20 cellular contexts compared by ENCODE assay signal in genomic region chr1:206800411-206800810, GRCh38. TPM values are rescaled to one million over a fixed set of nuclear protein-coding genes. Genes with fewer than 3 reads are reported as not detected.
"Had no signal": no experiment of that assay in that cellular context is flagged by ENCODE, and none has a peak within 500 bp of the region (broad histone marks: within the 10 kb centered on the region; RNA-seq: fewer than 3 reads in every experiment).

No MANE protein-coding gene starts in this region.

- H3K27me3 Mint-ChIP-seq: activated T-helper 17 cell treated with anti-CD3 and anti-CD28 coated beads, Interleukin-2, amount 50 U/mL, for 72 hours; stimulated activated naive CD8-positive, alpha-beta T cell treated with anti-CD3 and anti-CD28 coated beads, Interleukin-15, amount 100 ng/mL, for 72 hours had no signal

- H3K9me3 Mint-ChIP-seq: activated naive CD4-positive, alpha-beta T cell treated with anti-CD3 and anti-CD28 coated beads for 36 hours; activated T-helper 17 cell treated with anti-CD3 and anti-CD28 coated beads, Interleukin-2, amount 50 U/mL, for 72 hours; neural progenitor cell; stimulated activated naive CD8-positive, alpha-beta T cell treated with anti-CD3 and anti-CD28 coated beads, Interleukin-15, amount 100 ng/mL, for 72 hours had no signal

- H3K36me3 ChIP-seq: heart right ventricle, left lung, neural progenitor cell, pancreas, upper lobe of right lung, WERI-Rb-1 had no signal

- H3K36me3 Mint-ChIP-seq: neural progenitor cell had no signal

- H3K4me3 Mint-ChIP-seq: activated CD4-positive, alpha-beta T cell treated with anti-CD3 and anti-CD28 coated beads for 36 hours; activated naive CD4-positive, alpha-beta T cell treated with anti-CD3 and anti-CD28 coated beads for 36 hours; neural progenitor cell; stimulated activated naive CD8-positive, alpha-beta T cell treated with anti-CD3 and anti-CD28 coated beads, Interleukin-15, amount 100 ng/mL, for 72 hours had no signal

- H3K9me3 ChIP-seq: heart right ventricle, left lung, pancreas, testis, upper lobe of right lung had no signal

- DNase-seq: activated CD4-positive, alpha-beta T cell treated with anti-CD3 and anti-CD28 coated beads for 36 hours; activated naive CD4-positive, alpha-beta T cell treated with anti-CD3 and anti-CD28 coated beads for 36 hours; anterior cingulate cortex; dorsolateral prefrontal cortex; foreskin melanocyte; heart right ventricle; left lung; mesenchymal stem cell; pancreas; stimulated activated CD4-positive, alpha-beta T cell treated with anti-CD3 and anti-CD28 coated beads, Interleukin-15, amount 100 ng/mL, for 24 hours; stimulated activated CD4-positive, alpha-beta T cell treated with anti-CD3 and anti-CD28 coated beads, Interleukin-4, amount 100 ng/mL, for 4 hours; stimulated activated naive CD8-positive, alpha-beta T cell treated with anti-CD3 and anti-CD28 coated beads, Interleukin-15, amount 100 ng/mL, for 72 hours; T1000; testis; upper lobe of right lung; WERI-Rb-1 had no signal

- H3K27me3 ChIP-seq: left lung, pancreas, testis, upper lobe of right lung had no signal

- H3K4me1 ChIP-seq: testis, upper lobe of right lung had no signal

- H3K27ac Mint-ChIP-seq: activated CD4-positive, alpha-beta T cell treated with anti-CD3 and anti-CD28 coated beads for 36 hours; activated naive CD4-positive, alpha-beta T cell treated with anti-CD3 and anti-CD28 coated beads for 36 hours; activated T-helper 17 cell treated with anti-CD3 and anti-CD28 coated beads, Interleukin-2, amount 50 U/mL, for 72 hours; neural progenitor cell; stimulated activated naive CD8-positive, alpha-beta T cell treated with anti-CD3 and anti-CD28 coated beads, Interleukin-15, amount 100 ng/mL, for 72 hours had no signal

- H3K9ac ChIP-seq: neural progenitor cell had no signal

- H3K27ac ChIP-seq: dorsolateral prefrontal cortex, heart right ventricle, left lung, neural progenitor cell, pancreas, testis, upper lobe of right lung, WERI-Rb-1 had no signal

- ATAC-seq: activated CD4-positive, alpha-beta T cell treated with anti-CD3 and anti-CD28 coated beads for 36 hours; activated T-helper 17 cell treated with anti-CD3 and anti-CD28 coated beads, Interleukin-2, amount 50 U/mL, for 72 hours; esophagus mucosa; left lung; stimulated activated naive CD8-positive, alpha-beta T cell treated with anti-CD3 and anti-CD28 coated beads, Interleukin-15, amount 100 ng/mL, for 72 hours; upper lobe of right lung had no signal

- H3K4me2 ChIP-seq: neural progenitor cell had no signal

- H3K4me3 ChIP-seq: dorsolateral prefrontal cortex, heart right ventricle, left lung, neural progenitor cell, pancreas, testis, upper lobe of right lung had no signal

RNA-seq across cellular contexts. Expression of gene IL10, which starts 28.1 kb away (rescaled TPM):
- total RNA-seq: activated naive CD4-positive, alpha-beta T cell treated with anti-CD3 and anti-CD28 coated beads for 36 hours had no signal

RNA-seq across cellular contexts. Expression of gene IL19, which starts 29.8 kb away (rescaled TPM):
- total RNA-seq: activated CD4-positive, alpha-beta T cell treated with anti-CD3 and anti-CD28 coated beads for 36 hours; activated naive CD4-positive, alpha-beta T cell treated with anti-CD3 and anti-CD28 coated beads for 36 hours; activated T-helper 17 cell treated with anti-CD3 and anti-CD28 coated beads, Interleukin-2, amount 50 U/mL, for 72 hours; dorsolateral prefrontal cortex; heart right ventricle; left lung; pancreas; skeletal muscle tissue; testis; upper lobe of right lung had no signal
- polyA plus RNA-seq: heart right ventricle, pancreas had no signal
